ENCODE assay signal across 16 cellular contexts in genomic region chr12:71764587-71765321, GRCh38.
"Had no signal": no experiment of that assay in that cellular context is flagged by ENCODE, and none has a peak within 500 bp of the region (broad histone marks: within the 10 kb centered on the region; RNA-seq: fewer than 3 reads in every experiment).

No MANE protein-coding gene starts in this region.

- FAIRE-seq: keratinocyte had no signal

- H3K4me3 Mint-ChIP-seq: activated CD4-positive, alpha-beta memory T cell treated with anti-CD3 and anti-CD28 coated beads, Interleukin-2, amount 10 ng/mL, durations not matched to agents 7 days and 5 days; activated naive CD4-positive, alpha-beta T cell treated with anti-CD3 and anti-CD28 coated beads, Interleukin-2, amount 10 ng/mL, durations not matched to agents 7 days and 5 days; nephron; T-helper 2 cell treated with Interferon-gamma antibody and Interleukin-4, amounts not matched to agents 5 μg/mL and 100 μg/mL, for 36 hours had no signal

- ATAC-seq: left lobe of liver, mucosa of descending colon had no signal

- H3K27ac Mint-ChIP-seq: activated CD4-positive, alpha-beta memory T cell treated with anti-CD3 and anti-CD28 coated beads, Interleukin-2, amount 10 ng/mL, durations not matched to agents 7 days and 5 days; activated naive CD4-positive, alpha-beta T cell treated with anti-CD3 and anti-CD28 coated beads, Interleukin-2, amount 10 ng/mL, durations not matched to agents 7 days and 5 days; nephron; T-helper 2 cell treated with Interferon-gamma antibody and Interleukin-4, amounts not matched to agents 5 μg/mL and 100 μg/mL, for 36 hours had no signal

- DNase-seq: activated CD4-positive, alpha-beta memory T cell treated with anti-CD3 and anti-CD28 coated beads, Interleukin-2, amount 10 ng/mL, durations not matched to agents 7 days and 5 days; activated CD4-positive, CD25-positive, alpha-beta regulatory T cell treated with anti-CD3 and anti-CD28 coated beads, Interleukin-2, amount 50 U/mL, for 72 hours; activated naive CD4-positive, alpha-beta T cell treated with anti-CD3 and anti-CD28 coated beads, Interleukin-2, amount 10 ng/mL, durations not matched to agents 7 days and 5 days; colonic mucosa; esophagus squamous epithelium; hippocampal formation; mammary epithelial cell; mucosa of descending colon; nucleus accumbens; SJCRH30; stimulated activated naive CD4-positive, alpha-beta T cell; upper lobe of left lung had no signal

- H3K27me3 Mint-ChIP-seq: activated CD4-positive, alpha-beta memory T cell treated with anti-CD3 and anti-CD28 coated beads, Interleukin-2, amount 10 ng/mL, durations not matched to agents 7 days and 5 days; activated naive CD4-positive, alpha-beta T cell treated with anti-CD3 and anti-CD28 coated beads, Interleukin-2, amount 10 ng/mL, durations not matched to agents 7 days and 5 days had no signal
